ENCODE assay signal across 1 cellular context in the genomic region with DNA sequence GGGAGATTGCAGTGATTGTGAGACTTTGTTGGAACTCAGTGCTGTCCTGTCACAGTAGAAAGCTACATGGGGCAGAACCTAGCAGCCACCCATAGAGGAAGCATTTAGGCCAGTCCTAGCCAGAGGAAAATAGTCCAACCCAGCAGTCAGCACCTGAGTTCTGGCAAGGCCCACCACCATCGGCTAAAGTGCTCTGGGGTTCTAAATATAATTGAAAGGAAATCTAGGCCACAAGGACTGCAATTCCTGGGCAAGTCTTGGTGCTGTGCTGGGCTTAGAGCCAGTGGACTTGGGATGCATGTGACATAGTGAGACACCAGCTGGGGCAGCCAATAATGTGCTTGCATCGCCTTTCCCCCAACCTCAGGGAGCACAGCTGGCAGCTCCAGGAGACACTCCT.
TF ChIP-seq lines count a peak whose summit lies in the region.

No MANE protein-coding gene starts in this region.

TF ChIP-seq in GM23338, 12 proteins besides CTCF, POLR2A, EP300 and RAD21 (continued from another document):
- TF ChIP-seq, protein P1, sequence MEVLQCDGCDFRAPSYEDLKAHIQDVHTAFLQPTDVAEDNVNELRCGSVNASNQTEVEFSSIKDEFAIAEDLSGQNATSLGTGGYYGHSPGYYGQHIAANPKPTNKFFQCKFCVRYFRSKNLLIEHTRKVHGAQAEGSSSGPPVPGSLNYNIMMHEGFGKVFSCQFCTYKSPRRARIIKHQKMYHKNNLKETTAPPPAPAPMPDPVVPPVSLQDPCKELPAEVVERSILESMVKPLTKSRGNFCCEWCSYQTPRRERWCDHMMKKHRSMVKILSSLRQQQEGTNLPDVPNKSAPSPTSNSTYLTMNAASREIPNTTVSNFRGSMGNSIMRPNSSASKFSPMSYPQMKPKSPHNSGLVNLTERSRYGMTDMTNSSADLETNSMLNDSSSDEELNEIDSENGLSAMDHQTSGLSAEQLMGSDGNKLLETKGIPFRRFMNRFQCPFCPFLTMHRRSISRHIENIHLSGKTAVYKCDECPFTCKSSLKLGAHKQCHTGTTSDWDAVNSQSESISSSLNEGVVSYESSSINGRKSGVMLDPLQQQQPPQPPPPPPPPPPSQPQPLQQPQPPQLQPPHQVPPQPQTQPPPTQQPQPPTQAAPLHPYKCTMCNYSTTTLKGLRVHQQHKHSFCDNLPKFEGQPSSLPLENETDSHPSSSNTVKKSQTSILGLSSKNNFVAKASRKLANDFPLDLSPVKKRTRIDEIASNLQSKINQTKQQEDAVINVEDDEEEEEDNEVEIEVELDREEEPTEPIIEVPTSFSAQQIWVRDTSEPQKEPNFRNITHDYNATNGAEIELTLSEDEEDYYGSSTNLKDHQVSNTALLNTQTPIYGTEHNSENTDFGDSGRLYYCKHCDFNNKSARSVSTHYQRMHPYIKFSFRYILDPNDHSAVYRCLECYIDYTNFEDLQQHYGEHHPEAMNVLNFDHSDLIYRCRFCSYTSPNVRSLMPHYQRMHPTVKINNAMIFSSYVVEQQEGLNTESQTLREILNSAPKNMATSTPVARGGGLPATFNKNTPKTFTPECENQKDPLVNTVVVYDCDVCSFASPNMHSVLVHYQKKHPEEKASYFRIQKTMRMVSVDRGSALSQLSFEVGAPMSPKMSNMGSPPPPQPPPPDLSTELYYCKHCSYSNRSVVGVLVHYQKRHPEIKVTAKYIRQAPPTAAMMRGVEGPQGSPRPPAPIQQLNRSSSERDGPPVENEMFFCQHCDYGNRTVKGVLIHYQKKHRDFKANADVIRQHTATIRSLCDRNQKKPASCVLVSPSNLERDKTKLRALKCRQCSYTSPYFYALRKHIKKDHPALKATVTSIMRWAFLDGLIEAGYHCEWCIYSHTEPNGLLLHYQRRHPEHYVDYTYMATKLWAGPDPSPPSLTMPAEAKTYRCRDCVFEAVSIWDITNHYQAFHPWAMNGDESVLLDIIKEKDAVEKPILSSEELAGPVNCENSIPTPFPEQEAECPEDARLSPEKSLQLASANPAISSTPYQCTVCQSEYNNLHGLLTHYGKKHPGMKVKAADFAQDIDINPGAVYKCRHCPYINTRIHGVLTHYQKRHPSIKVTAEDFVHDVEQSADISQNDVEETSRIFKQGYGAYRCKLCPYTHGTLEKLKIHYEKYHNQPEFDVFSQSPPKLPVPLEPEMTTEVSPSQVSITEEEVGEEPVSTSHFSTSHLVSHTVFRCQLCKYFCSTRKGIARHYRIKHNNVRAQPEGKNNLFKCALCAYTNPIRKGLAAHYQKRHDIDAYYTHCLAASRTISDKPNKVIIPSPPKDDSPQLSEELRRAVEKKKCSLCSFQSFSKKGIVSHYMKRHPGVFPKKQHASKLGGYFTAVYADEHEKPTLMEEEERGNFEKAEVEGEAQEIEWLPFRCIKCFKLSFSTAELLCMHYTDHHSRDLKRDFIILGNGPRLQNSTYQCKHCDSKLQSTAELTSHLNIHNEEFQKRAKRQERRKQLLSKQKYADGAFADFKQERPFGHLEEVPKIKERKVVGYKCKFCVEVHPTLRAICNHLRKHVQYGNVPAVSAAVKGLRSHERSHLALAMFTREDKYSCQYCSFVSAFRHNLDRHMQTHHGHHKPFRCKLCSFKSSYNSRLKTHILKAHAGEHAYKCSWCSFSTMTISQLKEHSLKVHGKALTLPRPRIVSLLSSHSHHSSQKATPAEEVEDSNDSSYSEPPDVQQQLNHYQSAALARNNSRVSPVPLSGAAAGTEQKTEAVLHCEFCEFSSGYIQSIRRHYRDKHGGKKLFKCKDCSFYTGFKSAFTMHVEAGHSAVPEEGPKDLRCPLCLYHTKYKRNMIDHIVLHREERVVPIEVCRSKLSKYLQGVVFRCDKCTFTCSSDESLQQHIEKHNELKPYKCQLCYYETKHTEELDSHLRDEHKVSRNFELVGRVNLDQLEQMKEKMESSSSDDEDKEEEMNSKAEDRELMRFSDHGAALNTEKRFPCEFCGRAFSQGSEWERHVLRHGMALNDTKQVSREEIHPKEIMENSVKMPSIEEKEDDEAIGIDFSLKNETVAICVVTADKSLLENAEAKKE (CRISPR knock-in tag; IDR thresholded peaks at IDR 0.05) = no peak
- no peak for TF ChIP-seq CREB1 (CRISPR knock-in tag; IDR thresholded peaks at IDR 0.05; ENCODE audit: low read depth)
- TF ChIP-seq JUNB (IDR thresholded peaks at IDR 0.05; ENCODE audit: unreplicated experiment) = no peak
- no peak for TF ChIP-seq EZH2phosphoT487 (IDR thresholded peaks at IDR 0.05; ENCODE audit: unreplicated experiment)
- TF ChIP-seq REST (IDR thresholded peaks at IDR 0.05; ENCODE audit: unreplicated experiment) = no peak
- no peak for TF ChIP-seq ZNF114 (CRISPR knock-in tag; IDR thresholded peaks at IDR 0.05)
- TF ChIP-seq POLR2AphosphoS5 (IDR thresholded peaks at IDR 0.05; ENCODE audit: low read depth) = no peak
- TF ChIP-seq, protein P2, sequence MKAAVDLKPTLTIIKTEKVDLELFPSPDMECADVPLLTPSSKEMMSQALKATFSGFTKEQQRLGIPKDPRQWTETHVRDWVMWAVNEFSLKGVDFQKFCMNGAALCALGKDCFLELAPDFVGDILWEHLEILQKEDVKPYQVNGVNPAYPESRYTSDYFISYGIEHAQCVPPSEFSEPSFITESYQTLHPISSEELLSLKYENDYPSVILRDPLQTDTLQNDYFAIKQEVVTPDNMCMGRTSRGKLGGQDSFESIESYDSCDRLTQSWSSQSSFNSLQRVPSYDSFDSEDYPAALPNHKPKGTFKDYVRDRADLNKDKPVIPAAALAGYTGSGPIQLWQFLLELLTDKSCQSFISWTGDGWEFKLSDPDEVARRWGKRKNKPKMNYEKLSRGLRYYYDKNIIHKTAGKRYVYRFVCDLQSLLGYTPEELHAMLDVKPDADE (IDR thresholded peaks at IDR 0.05) = no peak
- TF ChIP-seq NANOG (IDR thresholded peaks at IDR 0.05; ENCODE audit: borderline replicate concordance) = no peak
